Comparison of ENCODE assay signal across 29 cellular contexts in genomic region chr6:134748484-134748883, GRCh38.
"Had no signal": no experiment of that assay in that cellular context is flagged by ENCODE, and none has a peak within 500 bp of the region (broad histone marks: within the 10 kb centered on the region; RNA-seq: fewer than 3 reads in every experiment).

No MANE protein-coding gene starts in this region.

- H3K4me1 ChIP-seq: stomach, suprapubic skin, testis, thyroid gland, tibial artery, tibial nerve, transverse colon, upper lobe of left lung, upper lobe of right lung, uterus, vagina had no signal

- H3K4me1 Mint-ChIP-seq: stimulated activated effector memory CD8-positive, alpha-beta T cell treated with anti-CD3 and anti-CD28 coated beads, Interleukin-12 subunit alpha, Interleukin-12 subunit beta, amount 100 ng/mL, for 72 hours; stimulated activated memory B cell treated with anti-CD40 and anti-IgM and Interleukin-4, amounts not matched to agents 10 μg/mL and 1 μg/mL and 100 μg/mL, for 72 hours; stimulated activated naive B cell treated with anti-CD40 and anti-IgM and Interleukin-4, amounts not matched to agents 10 μg/mL and 1 μg/mL and 100 μg/mL, for 72 hours had no signal

- FAIRE-seq: urothelium cell line had no signal

- ATAC-seq: stimulated activated effector memory CD8-positive, alpha-beta T cell treated with anti-CD3 and anti-CD28 coated beads, Interleukin-12 subunit alpha, Interleukin-12 subunit beta, amount 100 ng/mL, for 72 hours; stimulated activated memory B cell treated with anti-CD40 and anti-IgM and Interleukin-4, amounts not matched to agents 10 μg/mL and 1 μg/mL and 100 μg/mL, for 72 hours; stimulated activated naive B cell treated with anti-CD40 and anti-IgM and Interleukin-4, amounts not matched to agents 10 μg/mL and 1 μg/mL and 100 μg/mL, for 72 hours; stimulated activated naive CD8-positive, alpha-beta T cell treated with anti-CD3 and anti-CD28 coated beads, Interleukin-15, amount 100 ng/mL, for 72 hours; stimulated activated naive CD8-positive, alpha-beta T cell treated with anti-CD3 and anti-CD28 coated beads, Interleukin-15, Interleukin-2, amounts not matched to agents 100 U/mL and 50 U/mL, for 24 hours; upper lobe of right lung had no signal

- H3K9me3 Mint-ChIP-seq: stimulated activated effector memory CD8-positive, alpha-beta T cell treated with anti-CD3 and anti-CD28 coated beads, Interleukin-12 subunit alpha, Interleukin-12 subunit beta, amount 100 ng/mL, for 72 hours; stimulated activated memory B cell treated with anti-CD40 and anti-IgM and Interleukin-4, amounts not matched to agents 10 μg/mL and 1 μg/mL and 100 μg/mL, for 72 hours; stimulated activated naive CD8-positive, alpha-beta T cell treated with anti-CD3 and anti-CD28 coated beads, Interleukin-15, amount 100 ng/mL, for 72 hours; stimulated activated naive CD8-positive, alpha-beta T cell treated with anti-CD3 and anti-CD28 coated beads, Interleukin-15, Interleukin-2, amounts not matched to agents 100 ng/mL and 50 ng/mL, for 24 hours; type B pancreatic cell had no signal

- H3K36me3 ChIP-seq: stomach, suprapubic skin, thoracic aorta, thyroid gland, tibial artery, tibial nerve, transverse colon, upper lobe of left lung, upper lobe of right lung, uterus, vagina had no signal

- H3K4me3 Mint-ChIP-seq: stimulated activated effector memory CD8-positive, alpha-beta T cell treated with anti-CD3 and anti-CD28 coated beads, Interleukin-12 subunit alpha, Interleukin-12 subunit beta, amount 100 ng/mL, for 72 hours; stimulated activated memory B cell treated with anti-CD40 and anti-IgM and Interleukin-4, amounts not matched to agents 10 μg/mL and 1 μg/mL and 100 μg/mL, for 72 hours; stimulated activated naive B cell treated with anti-CD40 and anti-IgM and Interleukin-4, amounts not matched to agents 10 μg/mL and 1 μg/mL and 100 μg/mL, for 72 hours; stimulated activated naive CD8-positive, alpha-beta T cell treated with anti-CD3 and anti-CD28 coated beads, Interleukin-15, amount 100 ng/mL, for 72 hours; stimulated activated naive CD8-positive, alpha-beta T cell treated with anti-CD3 and anti-CD28 coated beads, Interleukin-15, Interleukin-2, amounts not matched to agents 100 ng/mL and 50 ng/mL, for 24 hours; type B pancreatic cell had no signal

- H3K27me3 ChIP-seq: stomach, suprapubic skin, testis, thyroid gland, tibial artery, tibial nerve, transverse colon, upper lobe of left lung, upper lobe of right lung, uterus, vagina had no signal

- H3K4me3 ChIP-seq: stomach, suprapubic skin, testis, thoracic aorta, thyroid gland, tibial artery, tibial nerve, transverse colon, upper lobe of left lung, upper lobe of right lung, uterus, vagina had no signal

- H3K9me3 ChIP-seq: stomach, suprapubic skin, testis, thoracic aorta, thyroid gland, tibial artery, tibial nerve, transverse colon, upper lobe of left lung, upper lobe of right lung, uterus, vagina had no signal

- H3K27me3 Mint-ChIP-seq: stimulated activated memory B cell treated with anti-CD40 and anti-IgM and Interleukin-4, amounts not matched to agents 10 μg/mL and 1 μg/mL and 100 μg/mL, for 72 hours; type B pancreatic cell had no signal

- H3K27ac ChIP-seq: stomach, suprapubic skin, testis, thoracic aorta, thyroid gland, tibial artery, tibial nerve, transverse colon, upper lobe of left lung, upper lobe of right lung, uterus, vagina had no signal

- H3K36me3 Mint-ChIP-seq: stimulated activated effector memory CD8-positive, alpha-beta T cell treated with anti-CD3 and anti-CD28 coated beads, Interleukin-12 subunit alpha, Interleukin-12 subunit beta, amount 100 ng/mL, for 72 hours; stimulated activated memory B cell treated with anti-CD40 and anti-IgM and Interleukin-4, amounts not matched to agents 10 μg/mL and 1 μg/mL and 100 μg/mL, for 72 hours; stimulated activated naive B cell treated with anti-CD40 and anti-IgM and Interleukin-4, amounts not matched to agents 10 μg/mL and 1 μg/mL and 100 μg/mL, for 72 hours; type B pancreatic cell had no signal

- DNase-seq: stimulated activated CD4-positive, alpha-beta T cell treated with anti-CD3 and anti-CD28 coated beads, Interleukin-2, amount 100 ng/mL, for 48 hours; stimulated activated CD4-positive, alpha-beta T cell treated with anti-CD3 and anti-CD28 coated beads, Interleukin-4, amount 100 ng/mL, for 1 hour; stimulated activated CD4-positive, alpha-beta T cell treated with anti-CD3 and anti-CD28 coated beads, Interleukin-4, amount 100 ng/mL, for 24 hours; stimulated activated CD4-positive, alpha-beta T cell treated with anti-CD3 and anti-CD28 coated beads, Interleukin-4, amount 100 ng/mL, for 4 hours; stimulated activated CD8-positive, alpha-beta memory T cell treated with anti-CD3 and anti-CD28 coated beads, Interleukin-4, amount 100 ng/mL, for 48 hours; stimulated activated naive B cell treated with anti-CD40 and anti-IgM and Interleukin-4, amounts not matched to agents 10 μg/mL and 1 μg/mL and 100 μg/mL, for 72 hours; stimulated activated naive CD4-positive, alpha-beta T cell; stimulated activated naive CD4-positive, alpha-beta T cell treated with Interleukin-2 at 50 U/mL for 16 hours; stimulated activated naive CD8-positive, alpha-beta T cell treated with anti-CD3 and anti-CD28 coated beads, Interleukin-15, amount 100 ng/mL, for 72 hours; stimulated activated naive CD8-positive, alpha-beta T cell treated with anti-CD3 and anti-CD28 coated beads, Interleukin-15, Interleukin-2, amounts not matched to agents 100 U/mL and 50 U/mL, for 24 hours; stomach; substantia nigra; testis; thyroid gland; tibial artery; transverse colon; trophoblast cell; upper lobe of left lung; upper lobe of right lung; uterus had no signal

- H3K27ac Mint-ChIP-seq: stimulated activated effector memory CD8-positive, alpha-beta T cell treated with anti-CD3 and anti-CD28 coated beads, Interleukin-12 subunit alpha, Interleukin-12 subunit beta, amount 100 ng/mL, for 72 hours; stimulated activated memory B cell treated with anti-CD40 and anti-IgM and Interleukin-4, amounts not matched to agents 10 μg/mL and 1 μg/mL and 100 μg/mL, for 72 hours; stimulated activated naive B cell treated with anti-CD40 and anti-IgM and Interleukin-4, amounts not matched to agents 10 μg/mL and 1 μg/mL and 100 μg/mL, for 72 hours; stimulated activated naive CD8-positive, alpha-beta T cell treated with anti-CD3 and anti-CD28 coated beads, Interleukin-15, amount 100 ng/mL, for 72 hours; stimulated activated naive CD8-positive, alpha-beta T cell treated with anti-CD3 and anti-CD28 coated beads, Interleukin-15, Interleukin-2, amounts not matched to agents 100 ng/mL and 50 ng/mL, for 24 hours; type B pancreatic cell had no signal
